4 cellular contexts compared by ENCODE assay signal in the genomic region with DNA sequence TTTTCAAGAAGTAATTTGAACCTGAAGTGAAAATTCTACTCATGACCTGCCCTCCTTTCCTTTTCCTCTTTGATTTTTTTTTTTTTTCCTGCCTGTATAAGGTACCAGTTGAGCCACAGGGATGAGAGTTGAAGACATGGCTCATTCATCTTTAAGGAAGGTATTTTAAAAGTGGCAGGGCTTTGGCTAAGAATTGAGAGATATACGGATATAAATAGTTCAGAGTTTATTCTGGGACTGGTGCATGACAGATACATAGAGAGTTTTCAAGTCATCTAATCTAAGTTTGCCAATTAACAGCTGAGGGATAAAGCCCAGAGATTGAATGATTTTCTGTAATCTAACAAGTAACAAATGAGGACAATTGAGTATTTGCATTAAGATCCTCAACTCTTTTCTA.
"Had no signal": no experiment of that assay in that cellular context is flagged by ENCODE, and none has a peak within 500 bp of the region (broad histone marks: within the 10 kb centered on the region; RNA-seq: fewer than 3 reads in every experiment).

No MANE protein-coding gene starts in this region.

- H3K4me3 ChIP-seq: GM23338 had no signal

- DNase-seq: H9, HCEC 1CT, IMR-90 had no signal

- ATAC-seq: GM23338 had no signal
